27 cellular contexts compared by ENCODE assay signal in the genomic region with DNA sequence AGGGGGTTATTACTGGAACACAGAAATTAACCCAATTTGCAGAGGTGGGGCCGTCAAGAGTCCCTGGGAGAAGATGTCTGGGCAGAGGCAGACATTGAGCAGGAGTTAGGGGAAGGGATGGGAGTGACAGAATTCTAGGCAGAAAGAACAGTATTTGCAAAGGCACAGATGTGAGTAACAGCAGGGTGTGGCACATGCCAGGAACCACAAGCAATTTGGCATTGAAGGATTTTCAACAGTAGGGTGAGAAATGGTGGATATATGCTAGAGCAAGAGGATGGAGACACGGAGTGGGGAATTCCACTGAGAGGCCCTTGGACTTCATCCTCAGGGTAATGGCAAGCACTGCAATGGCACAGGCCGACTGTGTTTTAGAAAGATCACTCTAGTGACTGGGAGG.
DNase-seq lines count a peak whose midpoint lies in the region; FAIRE-seq and TF ChIP-seq lines count a peak whose summit lies in the region.
"Had no signal": no experiment of that assay in that cellular context is flagged by ENCODE, and none has a peak within 500 bp of the region (broad histone marks: within the 10 kb centered on the region; RNA-seq: fewer than 3 reads in every experiment).

No MANE protein-coding gene starts in this region.

- peak; percentile 74 for DNase-seq in A172 (ENCODE audit: low spot score)
- peak; percentile 57 for DNase-seq in H54 (ENCODE audit: insufficient read length, low spot score)
- peak; percentile 85 for DNase-seq in RWPE1 (ENCODE audit: low spot score)
- peak; percentile 14 for DNase-seq in fibroblast of mammary gland (ENCODE audit: low read depth)
- DNase-seq in activated CD4-positive, alpha-beta T cell treated with anti-CD3 and anti-CD28 coated beads for 4 hours = no peak
- no peak for DNase-seq in activated CD4-positive, alpha-beta T cell treated with anti-CD3 and anti-CD28 coated beads, Interleukin-2, amount 50 U/mL, for 4 hours
- DNase-seq in stimulated activated CD4-positive, alpha-beta T cell treated with anti-CD3 and anti-CD28 coated beads, Interleukin-1b, Interleukin-23, amount 100 ng/mL, for 48 hours = no peak
- no peak for DNase-seq in ureter (ENCODE audit: low spot score)
- DNase-seq: activated CD4-positive, alpha-beta T cell treated with anti-CD3 and anti-CD28 coated beads, Interleukin-2, amount 50 U/mL, for 48 hours; activated naive CD4-positive, alpha-beta T cell treated with Interleukin-2 at 50 U/mL for 16 hours; C1 segment of cervical spinal cord; naive thymus-derived CD4-positive, alpha-beta T cell; NCI-H1930; NCI-H446 treated with DMSO at 0.1 percent for 48 hours; ovary; SHP77 treated with DMSO at 0.1 percent for 48 hours; stimulated activated naive CD8-positive, alpha-beta T cell treated with anti-CD3 and anti-CD28 coated beads, Interleukin-15, Interleukin-2, amounts not matched to agents 100 U/mL and 50 U/mL, for 24 hours; T-helper 1 cell; transverse colon had no signal

- no peak for TF ChIP-seq POLR2A in H54 (IDR thresholded peaks at IDR 0.05; ENCODE audit: low read depth, low read length)

- POLR2A ChIA-PET in RWPE1 (lab: Yijun Ruan, JAX; ENCODE audit: low non-redundant PET) = no interaction called here

- H3K27ac ChIP-seq in RWPE1 = peak overlapping the region; percentile 70
- H3K27ac ChIP-seq: ascending aorta, hepatocyte, ovary, transverse colon, VCaP had no signal

- CTCF ChIA-PET in RWPE1 (lab: Yijun Ruan, JAX) = interaction anchor here (0.6 to 0.9 kb wide), 2 partner anchors 56 to 174 kb away, joined by 3 read pairs; no protein-coding TSS in a partner anchor

- H3K4me3 ChIP-seq in fibroblast of mammary gland (ENCODE audit: control insufficient read depth, low read depth, low read length) = no peak overlapping the region
- H3K4me3 ChIP-seq: ascending aorta, HAP-1, hepatocyte, ovary, transverse colon had no signal

- FAIRE-seq in H54 (lab: Jason Lieb, UNC) = peak; percentile 96
- FAIRE-seq: A204.1, colon, GM12891, islet of Langerhans had no signal

- TF ChIP-seq CTCF in RWPE1 (conservative IDR thresholded peaks at IDR 0.05; ENCODE audit: low read depth) (no peak), fibroblast of mammary gland (conservative IDR thresholded peaks at IDR 0.05; ENCODE audit: control insufficient read depth, insufficient read depth, low read depth, low read length) (no peak)

Comparison
In these comparisons a context has a peak if more than half of its experiments do, and no peak if none do; other contexts are left out.
1. DNase-seq: peak in A172 (single experiment), H54 (single experiment), RWPE1 (single experiment) and fibroblast of mammary gland (single experiment); none in activated CD4-positive, alpha-beta T cell treated with anti-CD3 and anti-CD28 coated beads for 4 hours (0 of 2), activated CD4-positive, alpha-beta T cell treated with anti-CD3 and anti-CD28 coated beads, Interleukin-2, amount 50 U/mL, for 4 hours (0 of 2), stimulated activated CD4-positive, alpha-beta T cell treated with anti-CD3 and anti-CD28 coated beads, Interleukin-1b, Interleukin-23, amount 100 ng/mL, for 48 hours (single experiment) and ureter (single experiment).